1 cellular context compared by ENCODE assay signal in genomic region chr1:168972887-168973286, GRCh38.
TF ChIP-seq lines count a peak whose summit lies in the region.

No MANE protein-coding gene starts in this region.

TF ChIP-seq in SK-N-SH treated with all-trans-retinoic acid at 6 μM for 48 hours, 23 proteins besides CTCF, POLR2A, EP300 and RAD21 (continued from another document):
- TF ChIP-seq CSRNP3 (CRISPR knock-in tag; IDR thresholded peaks at IDR 0.05) = no peak
